Comparison of ENCODE assay signal across 27 cellular contexts in genomic region chr4:142974331-142974730, GRCh38.
"Had no signal": no experiment of that assay in that cellular context is flagged by ENCODE, and none has a peak within 500 bp of the region (broad histone marks: within the 10 kb centered on the region; RNA-seq: fewer than 3 reads in every experiment).

No MANE protein-coding gene starts in this region.

- FAIRE-seq: endometrium, frontal cortex, keratinocyte, pancreas had no signal

- H3K27ac Mint-ChIP-seq: immature natural killer cell; naive B cell; nephron; progenitor cell of endocrine pancreas; stimulated activated naive B cell treated with anti-CD40 and anti-IgM and Interleukin-4, amounts not matched to agents 10 μg/mL and 1 μg/mL and 100 μg/mL, for 72 hours; stimulated activated naive CD8-positive, alpha-beta T cell treated with anti-CD3 and anti-CD28 coated beads, Interleukin-15, amount 100 ng/mL, for 72 hours had no signal

- H3K9me3 Mint-ChIP-seq: nephron; stimulated activated naive B cell treated with anti-CD40 and anti-IgM and Interleukin-4, amounts not matched to agents 10 μg/mL and 1 μg/mL and 100 μg/mL, for 72 hours; stimulated activated naive CD8-positive, alpha-beta T cell treated with anti-CD3 and anti-CD28 coated beads, Interleukin-15, amount 100 ng/mL, for 72 hours had no signal

- H3K27me3 Mint-ChIP-seq: progenitor cell of endocrine pancreas; stimulated activated naive B cell treated with anti-CD40 and anti-IgM and Interleukin-4, amounts not matched to agents 10 μg/mL and 1 μg/mL and 100 μg/mL, for 72 hours had no signal

- H3K4me1 ChIP-seq: left lung, pancreas, testis, tibial nerve, upper lobe of right lung, vagina had no signal

- H3K4me3 ChIP-seq: left lung, lung, pancreas, skin epidermis, testis, tibial nerve, upper lobe of right lung, vagina had no signal

- H3K36me3 ChIP-seq: left lung, pancreas, tibial nerve, upper lobe of right lung, vagina had no signal

- H3K27me3 ChIP-seq: left lung, pancreas, testis, tibial nerve, upper lobe of right lung, vagina had no signal

- H3K9me3 ChIP-seq: left lung, pancreas, testis, tibial nerve, upper lobe of right lung, vagina had no signal

- H3K27ac ChIP-seq: left lung, pancreas, skin epidermis, testis, tibial nerve, upper lobe of right lung, vagina had no signal

- H3K4me3 Mint-ChIP-seq: immature natural killer cell; naive B cell; nephron; stimulated activated naive B cell treated with anti-CD40 and anti-IgM and Interleukin-4, amounts not matched to agents 10 μg/mL and 1 μg/mL and 100 μg/mL, for 72 hours; stimulated activated naive CD8-positive, alpha-beta T cell treated with anti-CD3 and anti-CD28 coated beads, Interleukin-15, amount 100 ng/mL, for 72 hours had no signal

- ATAC-seq: esophagus mucosa; left lung; pancreas; sciatic nerve; stimulated activated naive B cell treated with anti-CD40 and anti-IgM and Interleukin-4, amounts not matched to agents 10 μg/mL and 1 μg/mL and 100 μg/mL, for 72 hours; stimulated activated naive CD8-positive, alpha-beta T cell treated with anti-CD3 and anti-CD28 coated beads, Interleukin-15, amount 100 ng/mL, for 72 hours; upper lobe of right lung had no signal

- H3K4me1 Mint-ChIP-seq: naive B cell; nephron; stimulated activated naive B cell treated with anti-CD40 and anti-IgM and Interleukin-4, amounts not matched to agents 10 μg/mL and 1 μg/mL and 100 μg/mL, for 72 hours; stimulated activated naive CD8-positive, alpha-beta T cell treated with anti-CD3 and anti-CD28 coated beads, Interleukin-15, amount 100 ng/mL, for 72 hours had no signal

- H3K36me3 Mint-ChIP-seq: immature natural killer cell; naive B cell; stimulated activated naive B cell treated with anti-CD40 and anti-IgM and Interleukin-4, amounts not matched to agents 10 μg/mL and 1 μg/mL and 100 μg/mL, for 72 hours had no signal

- DNase-seq: effector memory CD4-positive, alpha-beta T cell; glutamatergic neuron; immature natural killer cell; left lung; mesenchymal stem cell; midbrain; naive B cell; occipital lobe; pancreas; retina; stimulated activated CD4-positive, alpha-beta T cell treated with anti-CD3 and anti-CD28 coated beads, Interleukin-2, amount 100 ng/mL, for 24 hours; stimulated activated CD4-positive, alpha-beta T cell treated with anti-CD3 and anti-CD28 coated beads, Interleukin-4, amount 100 ng/mL, for 4 hours; stimulated activated naive B cell treated with anti-CD40 and anti-IgM and Interleukin-4, amounts not matched to agents 10 μg/mL and 1 μg/mL and 100 μg/mL, for 72 hours; stimulated activated naive CD8-positive, alpha-beta T cell treated with anti-CD3 and anti-CD28 coated beads, Interleukin-15, amount 100 ng/mL, for 72 hours; testis; upper lobe of right lung had no signal
